Comparison of ENCODE assay signal across 31 cellular contexts in the genomic region with DNA sequence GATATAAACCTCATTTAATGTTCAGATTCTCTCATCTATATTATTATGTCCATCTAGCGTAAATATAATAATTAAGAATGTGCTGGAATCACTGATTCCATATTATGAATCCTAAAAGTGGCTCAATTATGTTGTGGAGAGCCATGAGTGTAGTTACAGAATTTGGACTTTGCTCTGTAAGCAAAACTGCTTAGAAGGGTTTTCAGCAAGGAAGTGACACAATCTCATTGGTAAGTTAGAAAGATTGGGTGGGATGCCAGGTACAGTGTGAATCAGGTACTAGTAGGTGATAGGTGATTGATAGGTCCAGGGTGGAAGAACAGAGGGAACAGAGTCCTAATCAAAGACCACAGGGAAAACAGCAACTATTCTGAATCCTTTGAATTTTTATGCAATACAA.
"Had no signal": no experiment of that assay in that cellular context is flagged by ENCODE, and none has a peak within 500 bp of the region (broad histone marks: within the 10 kb centered on the region; RNA-seq: fewer than 3 reads in every experiment).

No MANE protein-coding gene starts in this region.

- H3K4me1 ChIP-seq: ascending aorta, breast epithelium, colonic mucosa, gastroesophageal sphincter had no signal

- H3K27ac ChIP-seq: ascending aorta, breast epithelium, cardiac muscle cell, colonic mucosa, epithelial cell of prostate, esophagus squamous epithelium, gastroesophageal sphincter, WERI-Rb-1 had no signal

- H3K4me1 Mint-ChIP-seq: activated CD4-positive, alpha-beta memory T cell treated with anti-CD3 and anti-CD28 coated beads, Interleukin-2, amount 10 ng/mL, durations not matched to agents 7 days and 5 days; activated CD4-positive, alpha-beta T cell treated with anti-CD3 and anti-CD28 coated beads, Interleukin-2, amount 10 ng/mL, durations not matched to agents 7 days and 5 days; activated naive CD4-positive, alpha-beta T cell treated with anti-CD3 and anti-CD28 coated beads, Interleukin-2, amount 10 ng/mL, durations not matched to agents 7 days and 5 days; activated naive CD8-positive, alpha-beta T cell treated with anti-CD3 and anti-CD28 coated beads, Interleukin-2, amount 10 ng/mL, durations not matched to agents 7 days and 5 days; brain; T-helper 17 cell had no signal

- ATAC-seq: activated naive CD4-positive, alpha-beta T cell treated with anti-CD3 and anti-CD28 coated beads, Interleukin-2, amount 50 U/mL, for 72 hours; activated T-cell treated with anti-CD3 and anti-CD28 coated beads, Interleukin-2, amount 50 U/mL, for 72 hours; gastroesophageal sphincter; T-helper 17 cell had no signal

- H3K36me3 ChIP-seq: ascending aorta, breast epithelium, cardiac muscle cell, colonic mucosa, esophagus squamous epithelium, gastroesophageal sphincter, WERI-Rb-1 had no signal

- H3K9me3 ChIP-seq: ascending aorta, breast epithelium, colonic mucosa, esophagus squamous epithelium, gastroesophageal sphincter had no signal

- H3K4me3 Mint-ChIP-seq: activated CD4-positive, alpha-beta memory T cell treated with anti-CD3 and anti-CD28 coated beads, Interleukin-2, amount 10 ng/mL, durations not matched to agents 7 days and 5 days; activated CD4-positive, alpha-beta T cell treated with anti-CD3 and anti-CD28 coated beads, Interleukin-2, amount 10 ng/mL, durations not matched to agents 7 days and 5 days; activated naive CD4-positive, alpha-beta T cell treated with anti-CD3 and anti-CD28 coated beads, Interleukin-2, amount 10 ng/mL, durations not matched to agents 7 days and 5 days; activated naive CD8-positive, alpha-beta T cell treated with anti-CD3 and anti-CD28 coated beads, Interleukin-2, amount 10 ng/mL, durations not matched to agents 7 days and 5 days; activated T-cell treated with anti-CD3 and anti-CD28 coated beads, Interleukin-2, amount 50 U/mL, for 24 hours; activated T-cell treated with anti-CD3 and anti-CD28 coated beads, Interleukin-2, amount 50 U/mL, for 72 hours; brain; T-helper 17 cell; T-helper 2 cell treated with Interferon-gamma antibody and Interleukin-4, amounts not matched to agents 5 μg/mL and 100 μg/mL, for 36 hours had no signal

- H3K4me3 ChIP-seq: ascending aorta, breast epithelium, cardiac muscle cell, colonic mucosa, esophagus squamous epithelium, gastroesophageal sphincter had no signal

- H3K27ac Mint-ChIP-seq: activated CD4-positive, alpha-beta memory T cell treated with anti-CD3 and anti-CD28 coated beads, Interleukin-2, amount 10 ng/mL, durations not matched to agents 7 days and 5 days; activated CD4-positive, alpha-beta T cell treated with anti-CD3 and anti-CD28 coated beads, Interleukin-2, amount 10 ng/mL, durations not matched to agents 7 days and 5 days; activated naive CD4-positive, alpha-beta T cell treated with anti-CD3 and anti-CD28 coated beads, Interleukin-2, amount 10 ng/mL, durations not matched to agents 7 days and 5 days; activated naive CD4-positive, alpha-beta T cell treated with anti-CD3 and anti-CD28 coated beads, Interleukin-2, amount 50 U/mL, for 72 hours; activated naive CD8-positive, alpha-beta T cell treated with anti-CD3 and anti-CD28 coated beads, Interleukin-2, amount 10 ng/mL, durations not matched to agents 7 days and 5 days; activated T-cell treated with anti-CD3 and anti-CD28 coated beads, Interleukin-2, amount 50 U/mL, for 24 hours; activated T-cell treated with anti-CD3 and anti-CD28 coated beads, Interleukin-2, amount 50 U/mL, for 72 hours; brain; T-helper 17 cell; T-helper 2 cell treated with Interferon-gamma antibody and Interleukin-4, amounts not matched to agents 5 μg/mL and 100 μg/mL, for 36 hours had no signal

- H3K9me3 Mint-ChIP-seq: activated CD4-positive, alpha-beta memory T cell treated with anti-CD3 and anti-CD28 coated beads, Interleukin-2, amount 10 ng/mL, durations not matched to agents 7 days and 5 days; activated CD4-positive, alpha-beta T cell treated with anti-CD3 and anti-CD28 coated beads, Interleukin-2, amount 10 ng/mL, durations not matched to agents 7 days and 5 days; activated naive CD4-positive, alpha-beta T cell treated with anti-CD3 and anti-CD28 coated beads, Interleukin-2, amount 10 ng/mL, durations not matched to agents 7 days and 5 days; activated naive CD4-positive, alpha-beta T cell treated with anti-CD3 and anti-CD28 coated beads, Interleukin-2, amount 50 U/mL, for 72 hours; activated naive CD8-positive, alpha-beta T cell treated with anti-CD3 and anti-CD28 coated beads, Interleukin-2, amount 10 ng/mL, durations not matched to agents 7 days and 5 days; activated T-cell treated with anti-CD3 and anti-CD28 coated beads, Interleukin-2, amount 50 U/mL, for 24 hours; activated T-cell treated with anti-CD3 and anti-CD28 coated beads, Interleukin-2, amount 50 U/mL, for 72 hours; T-helper 2 cell treated with Interferon-gamma antibody and Interleukin-4, amounts not matched to agents 5 μg/mL and 100 μg/mL, for 36 hours had no signal

- H3K36me3 Mint-ChIP-seq: activated naive CD4-positive, alpha-beta T cell treated with anti-CD3 and anti-CD28 coated beads, Interleukin-2, amount 10 ng/mL, durations not matched to agents 7 days and 5 days; activated naive CD8-positive, alpha-beta T cell treated with anti-CD3 and anti-CD28 coated beads, Interleukin-2, amount 10 ng/mL, durations not matched to agents 7 days and 5 days; brain had no signal

- DNase-seq: activated CD4-positive, alpha-beta memory T cell treated with anti-CD3 and anti-CD28 coated beads, Interleukin-2, amount 10 ng/mL, durations not matched to agents 7 days and 5 days; activated CD4-positive, alpha-beta T cell treated with anti-CD3 and anti-CD28 coated beads for 1 hour; activated CD4-positive, alpha-beta T cell treated with anti-CD3 and anti-CD28 coated beads for 4 hours; activated CD4-positive, alpha-beta T cell treated with anti-CD3 and anti-CD28 coated beads, Interleukin-2, amount 10 ng/mL, durations not matched to agents 7 days and 5 days; activated CD4-positive, alpha-beta T cell treated with anti-CD3 and anti-CD28 coated beads, Interleukin-2, amount 50 U/mL, for 4 hours; activated CD8-positive, alpha-beta memory T cell treated with anti-CD3 and anti-CD28 coated beads, Interleukin-2, amount 50 U/mL, for 48 hours; activated gamma-delta T cell; activated naive CD4-positive, alpha-beta T cell; activated naive CD4-positive, alpha-beta T cell treated with anti-CD3 and anti-CD28 coated beads, Interleukin-2, amount 10 ng/mL, durations not matched to agents 7 days and 5 days; activated naive CD8-positive, alpha-beta T cell treated with anti-CD3 and anti-CD28 coated beads, Interleukin-2, amount 10 ng/mL, durations not matched to agents 7 days and 5 days; activated T-cell treated with anti-CD3 and anti-CD28 coated beads for 4 hours; activated T-cell treated with anti-CD3 and anti-CD28 coated beads, Interleukin-2, amount 50 U/mL, for 24 hours; activated T-cell treated with anti-CD3 and anti-CD28 coated beads, Interleukin-2, amount 50 U/mL, for 72 hours; central memory CD4-positive, alpha-beta T cell; cerebellar nuclear complex; colonic mucosa; effector CD8-positive, alpha-beta T cell; esophagus squamous epithelium; foreskin melanocyte; T-helper 1 cell; T-helper 17 cell; T1000; WERI-Rb-1 had no signal

- H3K27me3 ChIP-seq: ascending aorta, breast epithelium, cardiac muscle cell, colonic mucosa, esophagus squamous epithelium, gastroesophageal sphincter had no signal
